ENCODE assay signal across 17 cellular contexts in genomic region chr17:82124101-82124500, GRCh38. TPM values are rescaled to one million over a fixed set of nuclear protein-coding genes. Genes with fewer than 3 reads are reported as not detected.
DNase-seq lines count a peak whose midpoint lies in the region; ATAC-seq and TF ChIP-seq lines count a peak whose summit lies in the region.
"Had no signal": no experiment of that assay in that cellular context is flagged by ENCODE, and none has a peak within 500 bp of the region (broad histone marks: within the 10 kb centered on the region; RNA-seq: fewer than 3 reads in every experiment).

No MANE protein-coding gene starts in this region.

- H3K4me1 ChIP-seq in CD8-positive, alpha-beta T cell (ENCODE audit: insufficient read depth, low read length), result peaks cover 88% of the 10 kb centered on the region
- H3K4me1 ChIP-seq in naive thymus-derived CD4-positive, alpha-beta T cell (ENCODE audit: control insufficient read depth in 2 of 2, insufficient read depth in 2 of 2, low read length in 2 of 2), result peaks cover 32 to 92% of the 10 kb centered on the region in 2 donors

- H3K27me3 Mint-ChIP-seq in activated CD4-positive, alpha-beta T cell treated with anti-CD3 and anti-CD28 coated beads, Interleukin-2, amount 10 ng/mL, durations not matched to agents 7 days and 5 days, result no peaks in the 10 kb centered on the region
- no peaks in the 10 kb centered on the region for H3K27me3 Mint-ChIP-seq in activated CD4-positive, alpha-beta T cell treated with anti-CD3 and anti-CD28 coated beads for 36 hours
- no peaks in the 10 kb centered on the region for H3K27me3 Mint-ChIP-seq in CD8-positive, alpha-beta T cell (ENCODE audit: low read depth)
- H3K27me3 Mint-ChIP-seq in activated CD8-positive, alpha-beta T cell treated with anti-CD3 and anti-CD28 coated beads for 36 hours, result no peaks in the 10 kb centered on the region
- H3K27me3 Mint-ChIP-seq in naive thymus-derived CD4-positive, alpha-beta T cell, result no peaks in the 10 kb centered on the region

- DNase-seq in activated CD4-positive, alpha-beta T cell treated with anti-CD3 and anti-CD28 coated beads, Interleukin-2, amount 10 ng/mL, durations not matched to agents 7 days and 5 days, result no peak
- no peak for DNase-seq in activated CD4-positive, alpha-beta T cell treated with anti-CD3 and anti-CD28 coated beads for 36 hours
- DNase-seq in CD8-positive, alpha-beta T cell, result no peak
- DNase-seq in activated CD8-positive, alpha-beta T cell treated with anti-CD3 and anti-CD28 coated beads for 36 hours, result no peak
- no peak for DNase-seq in naive thymus-derived CD4-positive, alpha-beta T cell
- DNase-seq in AG20443 (ENCODE audit: low spot score), result no peak
- DNase-seq: 8988T, COR-L47, HFFc6, NCI-H1048, NCI-H146, NCI-H2081, NCI-H510A, NCI-H774, PC-9 had no signal

- no peak overlapping the region for H3K4me3 Mint-ChIP-seq in activated CD4-positive, alpha-beta T cell treated with anti-CD3 and anti-CD28 coated beads, Interleukin-2, amount 10 ng/mL, durations not matched to agents 7 days and 5 days
- no peak overlapping the region for H3K4me3 Mint-ChIP-seq in activated CD4-positive, alpha-beta T cell treated with anti-CD3 and anti-CD28 coated beads for 36 hours
- peak overlapping the region; percentile 69 for H3K4me3 Mint-ChIP-seq in CD8-positive, alpha-beta T cell
- H3K4me3 Mint-ChIP-seq in activated CD8-positive, alpha-beta T cell treated with anti-CD3 and anti-CD28 coated beads for 36 hours, result no peak overlapping the region
- H3K4me3 Mint-ChIP-seq in naive thymus-derived CD4-positive, alpha-beta T cell, result peak overlapping the region in 8 of 10 donors; percentile 44 to 88 (median 73)
- H3K4me3 Mint-ChIP-seq: HFFc6 had no signal

- no peak for ATAC-seq in activated CD4-positive, alpha-beta T cell treated with anti-CD3 and anti-CD28 coated beads for 36 hours
- ATAC-seq in CD8-positive, alpha-beta T cell, result no peak
- ATAC-seq in activated CD8-positive, alpha-beta T cell treated with anti-CD3 and anti-CD28 coated beads for 36 hours, result no peak
- no peak for ATAC-seq in naive thymus-derived CD4-positive, alpha-beta T cell
- no peak for ATAC-seq in HG03095 (IDR thresholded peaks at IDR 0.05; ENCODE audit: unreplicated experiment)
- no peak for ATAC-seq in HG03039 (IDR thresholded peaks at IDR 0.05; ENCODE audit: unreplicated experiment)

- peak overlapping the region; percentile 68 for H3K27ac Mint-ChIP-seq in activated CD4-positive, alpha-beta T cell treated with anti-CD3 and anti-CD28 coated beads, Interleukin-2, amount 10 ng/mL, durations not matched to agents 7 days and 5 days
- no peak overlapping the region for H3K27ac Mint-ChIP-seq in activated CD4-positive, alpha-beta T cell treated with anti-CD3 and anti-CD28 coated beads for 36 hours
- peak overlapping the region; percentile 98 for H3K27ac Mint-ChIP-seq in CD8-positive, alpha-beta T cell
- peak overlapping the region; percentile 30 for H3K27ac Mint-ChIP-seq in activated CD8-positive, alpha-beta T cell treated with anti-CD3 and anti-CD28 coated beads for 36 hours
- peak overlapping the region; percentile 55 to 100 (median 98) for H3K27ac Mint-ChIP-seq in naive thymus-derived CD4-positive, alpha-beta T cell
- H3K27ac Mint-ChIP-seq: HFFc6 had no signal

- H3K9me3 Mint-ChIP-seq in activated CD4-positive, alpha-beta T cell treated with anti-CD3 and anti-CD28 coated beads, Interleukin-2, amount 10 ng/mL, durations not matched to agents 7 days and 5 days, result no peaks in the 10 kb centered on the region
- no peaks in the 10 kb centered on the region for H3K9me3 Mint-ChIP-seq in activated CD4-positive, alpha-beta T cell treated with anti-CD3 and anti-CD28 coated beads for 36 hours (ENCODE audit: low read depth)
- H3K9me3 Mint-ChIP-seq in CD8-positive, alpha-beta T cell, result no peaks in the 10 kb centered on the region
- no peaks in the 10 kb centered on the region for H3K9me3 Mint-ChIP-seq in activated CD8-positive, alpha-beta T cell treated with anti-CD3 and anti-CD28 coated beads for 36 hours
- H3K9me3 Mint-ChIP-seq in naive thymus-derived CD4-positive, alpha-beta T cell, result peaks cover 0 to 6% (median 0%) of the 10 kb centered on the region in 11 donors
- H3K9me3 Mint-ChIP-seq: HFFc6 had no signal

- no peaks in the 10 kb centered on the region for H3K9me3 ChIP-seq in CD8-positive, alpha-beta T cell (ENCODE audit: low read length)
- H3K9me3 ChIP-seq in naive thymus-derived CD4-positive, alpha-beta T cell (ENCODE audit: control insufficient read depth in 2 of 3, low read length in 3 of 3), result no peaks in the 10 kb centered on the region

- H3K27ac ChIP-seq in CD8-positive, alpha-beta T cell (ENCODE audit: low read depth, low read length), result no peak overlapping the region
- peak overlapping the region; percentile 97 for H3K27ac ChIP-seq in naive thymus-derived CD4-positive, alpha-beta T cell (ENCODE audit: low read depth, low read length)
- H3K27ac ChIP-seq: PC-9 had no signal

- H3K36me3 ChIP-seq in CD8-positive, alpha-beta T cell (ENCODE audit: insufficient read depth, low read length), result no peaks in the 10 kb centered on the region
- no peaks in the 10 kb centered on the region for H3K36me3 ChIP-seq in naive thymus-derived CD4-positive, alpha-beta T cell (ENCODE audit: control insufficient read depth in 2 of 3, insufficient read depth in 3 of 3, low read length in 3 of 3)

- POLR2A ChIA-PET in activated CD4-positive, alpha-beta T cell treated with anti-CD3 and anti-CD28 coated beads, Interleukin-2, amount 10 ng/mL, durations not matched to agents 7 days and 5 days (lab: Charles Lee), result no interaction called here
- POLR2A ChIA-PET in activated CD4-positive, alpha-beta T cell treated with anti-CD3 and anti-CD28 coated beads for 36 hours (lab: Charles Lee), result no interaction called here
- POLR2A ChIA-PET in CD8-positive, alpha-beta T cell (lab: Charles Lee), result interaction anchor here (0.7 to 1.0 kb wide), 2 partner anchors 17 to 25 kb away, joined by 3 to 4 read pairs; no protein-coding TSS in a partner anchor
- POLR2A ChIA-PET in activated CD8-positive, alpha-beta T cell treated with anti-CD3 and anti-CD28 coated beads for 36 hours (lab: Charles Lee), result interaction anchor here (0.9 kb wide), 1 partner anchor 22 kb away, joined by 3 read pairs; no protein-coding TSS in a partner anchor
- POLR2A ChIA-PET in naive thymus-derived CD4-positive, alpha-beta T cell (lab: Charles Lee), result interaction anchor here (0.6 to 4.2 kb wide), 9 partner anchors 15 to 1639 kb away, joined by 3 to 45 read pairs (median 3); partner anchors contain the start of genes CSNK1D and DCXR

- intact Hi-C loops in activated CD4-positive, alpha-beta T cell treated with anti-CD3 and anti-CD28 coated beads for 36 hours (cut with DNase I, micrococcal nuclease), result loop anchor here in 1 of 2 experiments (10.0 kb wide), 1 partner anchor 171 kb away; no protein-coding TSS in a partner anchor
- intact Hi-C loops in CD8-positive, alpha-beta T cell (cut with DNase I, micrococcal nuclease), result no loop called here
- intact Hi-C loops in activated CD8-positive, alpha-beta T cell treated with anti-CD3 and anti-CD28 coated beads for 36 hours (cut with micrococcal nuclease), result no loop called here
- intact Hi-C loops in naive thymus-derived CD4-positive, alpha-beta T cell (cut with micrococcal nuclease), result loop anchor here in 1 of 2 donors (10.0 kb wide), 1 partner anchor 91 kb away; the partner anchor contains the start of gene CCDC57

- no peak for TF ChIP-seq CTCF in CD8-positive, alpha-beta T cell (IDR thresholded peaks at IDR 0.05)
- no peak for TF ChIP-seq CTCF in activated CD8-positive, alpha-beta T cell treated with anti-CD3 and anti-CD28 coated beads for 36 hours (IDR thresholded peaks at IDR 0.05)

- peaks cover 83% of the 10 kb centered on the region for H3K4me1 Mint-ChIP-seq in activated CD4-positive, alpha-beta T cell treated with anti-CD3 and anti-CD28 coated beads, Interleukin-2, amount 10 ng/mL, durations not matched to agents 7 days and 5 days
- peaks cover 76% of the 10 kb centered on the region for H3K4me1 Mint-ChIP-seq in activated CD4-positive, alpha-beta T cell treated with anti-CD3 and anti-CD28 coated beads for 36 hours
- H3K4me1 Mint-ChIP-seq in CD8-positive, alpha-beta T cell (ENCODE audit: low read depth), result peaks cover 81% of the 10 kb centered on the region
- peaks cover 71% of the 10 kb centered on the region for H3K4me1 Mint-ChIP-seq in activated CD8-positive, alpha-beta T cell treated with anti-CD3 and anti-CD28 coated beads for 36 hours (ENCODE audit: low read depth)
- H3K4me1 Mint-ChIP-seq in naive thymus-derived CD4-positive, alpha-beta T cell, result peaks cover 39 to 99% (median 80%) of the 10 kb centered on the region in 7 donors

- CTCF ChIA-PET in activated CD4-positive, alpha-beta T cell treated with anti-CD3 and anti-CD28 coated beads, Interleukin-2, amount 10 ng/mL, durations not matched to agents 7 days and 5 days (lab: Charles Lee), result interaction anchor here (1.3 kb wide), 3 partner anchors 15 to 86 kb away, joined by 3 to 5 read pairs (median 4); partner anchors contain the start of gene DCXR
- CTCF ChIA-PET in activated CD4-positive, alpha-beta T cell treated with anti-CD3 and anti-CD28 coated beads for 36 hours (lab: Charles Lee), result interaction anchor here (1.0 kb wide), 1 partner anchor 30 kb away, joined by 3 read pairs; no protein-coding TSS in a partner anchor
- CTCF ChIA-PET in CD8-positive, alpha-beta T cell (lab: Charles Lee), result interaction anchor here (1.1 to 1.8 kb wide), 3 partner anchors 18 to 93 kb away, joined by 4 to 8 read pairs (median 4); partner anchors contain the start of gene RAC3
- CTCF ChIA-PET in activated CD8-positive, alpha-beta T cell treated with anti-CD3 and anti-CD28 coated beads for 36 hours (lab: Charles Lee), result interaction anchor here (1.2 to 2.0 kb wide), 2 partner anchors 18 to 94 kb away, joined by 3 to 7 read pairs; no protein-coding TSS in a partner anchor
- CTCF ChIA-PET in naive thymus-derived CD4-positive, alpha-beta T cell (lab: Charles Lee), result interaction anchor here (1.0 to 1.1 kb wide), 2 partner anchors 17 to 165 kb away, joined by 3 to 5 read pairs; no protein-coding TSS in a partner anchor

- H3K36me3 Mint-ChIP-seq in activated CD4-positive, alpha-beta T cell treated with anti-CD3 and anti-CD28 coated beads, Interleukin-2, amount 10 ng/mL, durations not matched to agents 7 days and 5 days (ENCODE audit: low read depth), result peaks cover 17% of the 10 kb centered on the region
- peaks cover 20% of the 10 kb centered on the region for H3K36me3 Mint-ChIP-seq in activated CD4-positive, alpha-beta T cell treated with anti-CD3 and anti-CD28 coated beads for 36 hours (ENCODE audit: low read depth)
- H3K36me3 Mint-ChIP-seq in CD8-positive, alpha-beta T cell, result peaks cover 10% of the 10 kb centered on the region
- peaks cover 19% of the 10 kb centered on the region for H3K36me3 Mint-ChIP-seq in activated CD8-positive, alpha-beta T cell treated with anti-CD3 and anti-CD28 coated beads for 36 hours (ENCODE audit: low read depth)
- peaks cover 0 to 13% (median 4%) of the 10 kb centered on the region in 5 donors for H3K36me3 Mint-ChIP-seq in naive thymus-derived CD4-positive, alpha-beta T cell

- no peaks in the 10 kb centered on the region for H3K27me3 ChIP-seq in CD8-positive, alpha-beta T cell (ENCODE audit: insufficient read depth, low read length)
- no peaks in the 10 kb centered on the region for H3K27me3 ChIP-seq in naive thymus-derived CD4-positive, alpha-beta T cell (ENCODE audit: control insufficient read depth in 2 of 2, insufficient read depth in 2 of 2, low read length in 2 of 2)

- no peak overlapping the region for H3K4me3 ChIP-seq in CD8-positive, alpha-beta T cell (ENCODE audit: low read depth, low read length)
- no peak overlapping the region for H3K4me3 ChIP-seq in naive thymus-derived CD4-positive, alpha-beta T cell (ENCODE audit: low read length)
- H3K4me3 ChIP-seq: PC-9 had no signal

RNA-seq across cellular contexts. Expression of gene FASN, which starts 26.1 kb away (rescaled TPM):
- 100 to 1,000 TPM; 138 to 139 TPM for total RNA-seq in activated CD4-positive, alpha-beta T cell treated with anti-CD3 and anti-CD28 coated beads, Interleukin-2, amount 10 ng/mL, durations not matched to agents 7 days and 5 days
- 100 to 1,000 TPM; 239 to 259 TPM for total RNA-seq in activated CD4-positive, alpha-beta T cell treated with anti-CD3 and anti-CD28 coated beads for 36 hours
- 100 to 1,000 TPM; 245 to 263 TPM for total RNA-seq in CD8-positive, alpha-beta T cell
- total RNA-seq in activated CD8-positive, alpha-beta T cell treated with anti-CD3 and anti-CD28 coated beads for 36 hours, result 100 to 1,000 TPM; 250 to 260 TPM
- total RNA-seq in naive thymus-derived CD4-positive, alpha-beta T cell, result 100 to 1,000 TPM in 2 of 5 experiments, 10 to 100 TPM in 3; 24.3 to 168 (median 59.0) TPM
- polyA plus RNA-seq in naive thymus-derived CD4-positive, alpha-beta T cell, result 1 to 10 TPM in 1 of 2 donors, under 1 TPM in 1; 0.96 to 1.5 TPM

RNA-seq across cellular contexts. Expression of gene DUS1L, which starts 58.5 kb away (rescaled TPM):
- 100 to 1,000 TPM; 113 to 127 TPM for total RNA-seq in activated CD4-positive, alpha-beta T cell treated with anti-CD3 and anti-CD28 coated beads, Interleukin-2, amount 10 ng/mL, durations not matched to agents 7 days and 5 days
- total RNA-seq in activated CD4-positive, alpha-beta T cell treated with anti-CD3 and anti-CD28 coated beads for 36 hours, result 100 to 1,000 TPM; 119 to 124 TPM
- 100 to 1,000 TPM; 159 to 174 TPM for total RNA-seq in CD8-positive, alpha-beta T cell
- total RNA-seq in activated CD8-positive, alpha-beta T cell treated with anti-CD3 and anti-CD28 coated beads for 36 hours, result 100 to 1,000 TPM; 139 to 140 TPM
- total RNA-seq in naive thymus-derived CD4-positive, alpha-beta T cell, result 100 to 1,000 TPM; 127 to 157 (median 147) TPM
- 100 to 1,000 TPM in 1 of 2 donors, 10 to 100 TPM in 1; 52.9 to 110 TPM for polyA plus RNA-seq in naive thymus-derived CD4-positive, alpha-beta T cell

Comparison
In these comparisons a context has a peak if more than half of its experiments do, and no peak if none do; other contexts are left out.
1. H3K4me3 Mint-ChIP-seq: peak in CD8-positive, alpha-beta T cell (single experiment) and naive thymus-derived CD4-positive, alpha-beta T cell (8 of 10); none in activated CD4-positive, alpha-beta T cell treated with anti-CD3 and anti-CD28 coated beads, Interleukin-2, amount 10 ng/mL, durations not matched to agents 7 days and 5 days (single experiment), activated CD4-positive, alpha-beta T cell treated with anti-CD3 and anti-CD28 coated beads for 36 hours (single experiment) and activated CD8-positive, alpha-beta T cell treated with anti-CD3 and anti-CD28 coated beads for 36 hours (single experiment).
2. POLR2A ChIA-PET loops: an anchor here in CD8-positive, alpha-beta T cell (0.7 to 1.0 kb wide), activated CD8-positive, alpha-beta T cell treated with anti-CD3 and anti-CD28 coated beads for 36 hours (0.9 kb wide) and naive thymus-derived CD4-positive, alpha-beta T cell (0.6 to 4.2 kb wide); none called in activated CD4-positive, alpha-beta T cell treated with anti-CD3 and anti-CD28 coated beads, Interleukin-2, amount 10 ng/mL, durations not matched to agents 7 days and 5 days and activated CD4-positive, alpha-beta T cell treated with anti-CD3 and anti-CD28 coated beads for 36 hours.